ENCODE assay signal across 1 cellular context in genomic region chr6:155265843-155266535, GRCh38.
TF ChIP-seq lines count a peak whose summit lies in the region.

No MANE protein-coding gene starts in this region.

TF ChIP-seq in IMR-90, 13 proteins besides CTCF, POLR2A, EP300 and RAD21:
- no peak for TF ChIP-seq CEBPB (IDR thresholded peaks at IDR 0.05; ENCODE audit: low read depth, low read length)
- TF ChIP-seq RCOR1 (IDR thresholded peaks at IDR 0.05; ENCODE audit: insufficient replicate concordance, low read length): no peak
- TF ChIP-seq MXI1 (IDR thresholded peaks at IDR 0.05; ENCODE audit: borderline replicate concordance, low read depth, low read length): no peak
- no peak for TF ChIP-seq RFX5 (IDR thresholded peaks at IDR 0.05; ENCODE audit: low read depth, low read length)
- TF ChIP-seq NFE2L2 (IDR thresholded peaks at IDR 0.05; ENCODE audit: low read depth, low read length): no peak
- no peak for TF ChIP-seq USF2 (IDR thresholded peaks at IDR 0.05; ENCODE audit: low read depth, low read length)
- no peak for TF ChIP-seq MAZ (IDR thresholded peaks at IDR 0.05; ENCODE audit: borderline replicate concordance, low read depth, low read length)
- TF ChIP-seq BHLHE40 (IDR thresholded peaks at IDR 0.05; ENCODE audit: low read depth, low read length): no peak
- no peak for TF ChIP-seq CHD1 (IDR thresholded peaks at IDR 0.05; ENCODE audit: low read depth, low read length)
- TF ChIP-seq MAFK (IDR thresholded peaks at IDR 0.05; ENCODE audit: low read depth, low read length): no peak
- TF ChIP-seq FOS (IDR thresholded peaks at IDR 0.05; ENCODE audit: low read depth, low read length): no peak
- TF ChIP-seq ELK1 (IDR thresholded peaks at IDR 0.05; ENCODE audit: borderline replicate concordance, low read depth, low read length): no peak
- TF ChIP-seq SMC3 (IDR thresholded peaks at IDR 0.05; ENCODE audit: low read depth, low read length): no peak
